ENCODE assay signal across 27 cellular contexts in the genomic region with DNA sequence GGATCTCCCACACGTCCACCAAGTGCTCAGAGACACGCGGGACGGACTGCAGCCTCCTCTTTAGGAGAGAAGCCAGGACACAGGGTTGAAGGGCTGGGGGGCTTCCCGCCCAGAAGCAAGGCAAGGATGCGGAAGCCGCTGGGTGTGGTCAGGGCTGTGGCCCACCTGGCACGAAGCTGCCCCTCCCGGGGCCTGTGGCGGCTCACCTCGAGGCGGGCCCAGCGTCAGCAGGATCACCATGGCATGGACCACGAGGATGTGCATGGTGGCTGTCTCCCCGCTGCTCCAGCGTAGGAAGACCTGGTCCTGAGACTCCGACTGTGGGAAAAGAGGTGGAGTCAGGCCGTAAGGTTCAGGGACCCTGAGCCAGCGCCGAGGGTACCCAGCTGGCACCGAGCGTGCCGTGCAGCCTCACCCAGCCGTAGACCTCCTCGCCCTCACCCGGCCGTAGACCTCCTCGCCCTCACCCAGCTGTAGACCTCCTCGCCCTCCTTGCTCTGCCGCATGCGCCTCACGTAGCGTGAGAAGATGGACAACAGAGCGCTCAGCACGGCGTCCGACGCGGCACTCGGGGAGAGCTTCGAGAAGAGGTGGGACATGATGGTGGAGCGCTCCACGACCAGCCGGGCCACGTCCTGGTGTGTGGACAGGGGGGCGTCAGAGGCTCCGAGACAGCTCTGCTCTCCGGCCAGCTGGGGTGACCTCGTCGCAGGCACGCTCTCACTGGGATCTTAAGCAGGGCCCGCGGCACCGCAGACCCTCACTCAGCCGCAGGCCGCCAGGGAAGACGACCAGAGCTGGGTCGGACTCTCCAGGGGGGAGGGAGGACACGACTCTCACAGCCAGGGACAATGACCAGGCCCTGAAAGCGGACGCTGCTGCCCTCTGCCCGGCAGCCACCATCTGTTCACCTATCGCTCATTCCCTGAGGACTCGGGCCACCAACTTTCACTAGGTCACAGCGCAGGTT.
"Had no signal": no experiment of that assay in that cellular context is flagged by ENCODE, and none has a peak within 500 bp of the region (broad histone marks: within the 10 kb centered on the region; RNA-seq: fewer than 3 reads in every experiment).

No MANE protein-coding gene starts in this region.

- H3K4me1 ChIP-seq: neural progenitor cell, pancreas, psoas muscle, right lobe of liver, sigmoid colon, suprapubic skin, testis, tibial artery, upper lobe of left lung, uterus had no signal

- ATAC-seq: naive thymus-derived CD8-positive, alpha-beta T cell; natural killer cell treated with Interleukin-12 subunit alpha and Interleukin-12 subunit beta and Interleukin-15 and Interleukin-18, amount 100 ng/mL, for 72 hours; pancreas; psoas muscle; right cardiac atrium; right lobe of liver; stimulated activated effector memory CD8-positive, alpha-beta T cell treated with anti-CD3 and anti-CD28 coated beads, Interleukin-12 subunit alpha, Interleukin-12 subunit beta, amount 100 ng/mL, for 72 hours; stimulated activated naive CD8-positive, alpha-beta T cell treated with anti-CD3 and anti-CD28 coated beads, Interleukin-15, Interleukin-2, amounts not matched to agents 100 U/mL and 50 U/mL, for 24 hours had no signal

- H3K4me1 Mint-ChIP-seq: neural progenitor cell; stimulated activated effector memory CD8-positive, alpha-beta T cell treated with anti-CD3 and anti-CD28 coated beads, Interleukin-12 subunit alpha, Interleukin-12 subunit beta, amount 100 ng/mL, for 72 hours; stimulated activated naive CD8-positive, alpha-beta T cell treated with anti-CD3 and anti-CD28 coated beads, Interleukin-15, amount 100 ng/mL, for 72 hours had no signal

- H3K27me3 Mint-ChIP-seq: naive thymus-derived CD8-positive, alpha-beta T cell; natural killer cell treated with Interleukin-12 subunit alpha and Interleukin-12 subunit beta and Interleukin-15 and Interleukin-18, amount 100 ng/mL, for 72 hours; progenitor cell of endocrine pancreas; stimulated activated naive CD8-positive, alpha-beta T cell treated with anti-CD3 and anti-CD28 coated beads, Interleukin-15, amount 100 ng/mL, for 72 hours had no signal

- H2AFZ ChIP-seq: neural progenitor cell had no signal

- H3K4me2 ChIP-seq: neural progenitor cell had no signal

- H3K9me3 ChIP-seq: neutrophil, pancreas, psoas muscle, right lobe of liver, sigmoid colon, suprapubic skin, testis, tibial artery, upper lobe of left lung, uterus had no signal

- H3K4me3 ChIP-seq: neural progenitor cell, pancreas, psoas muscle, right lobe of liver, sigmoid colon, suprapubic skin, testis, tibial artery, upper lobe of left lung, uterus had no signal

- H3K36me3 Mint-ChIP-seq: natural killer cell treated with Interleukin-12 subunit alpha and Interleukin-12 subunit beta and Interleukin-15 and Interleukin-18, amount 100 ng/mL, for 72 hours had no signal

- DNase-seq: naive thymus-derived CD8-positive, alpha-beta T cell; nucleus accumbens; pancreas; psoas muscle; right cardiac atrium; right lobe of liver; sigmoid colon; small intestine; stimulated activated CD4-positive, alpha-beta T cell treated with anti-CD3 and anti-CD28 coated beads, Interleukin-15, amount 100 ng/mL, for 24 hours; stimulated activated CD4-positive, alpha-beta T cell treated with anti-CD3 and anti-CD28 coated beads, Interleukin-2, amount 100 ng/mL, for 24 hours; stimulated activated CD4-positive, alpha-beta T cell treated with anti-CD3 and anti-CD28 coated beads, Interleukin-2, amount 100 ng/mL, for 48 hours; stimulated activated CD4-positive, alpha-beta T cell treated with anti-CD3 and anti-CD28 coated beads, Interleukin-4, amount 100 ng/mL, for 24 hours; stimulated activated naive CD4-positive, alpha-beta T cell; stimulated activated naive CD8-positive, alpha-beta T cell treated with anti-CD3 and anti-CD28 coated beads, Interleukin-15, amount 100 ng/mL, for 72 hours; stimulated activated naive CD8-positive, alpha-beta T cell treated with anti-CD3 and anti-CD28 coated beads, Interleukin-15, Interleukin-2, amounts not matched to agents 100 U/mL and 50 U/mL, for 24 hours; substantia nigra; testis; tibial artery; trophoblast cell; uterus had no signal

- H3K4me3 Mint-ChIP-seq: naive thymus-derived CD8-positive, alpha-beta T cell; natural killer cell treated with Interleukin-12 subunit alpha and Interleukin-12 subunit beta and Interleukin-15 and Interleukin-18, amount 100 ng/mL, for 72 hours; neural progenitor cell; stimulated activated effector memory CD8-positive, alpha-beta T cell treated with anti-CD3 and anti-CD28 coated beads, Interleukin-12 subunit alpha, Interleukin-12 subunit beta, amount 100 ng/mL, for 72 hours; stimulated activated naive CD8-positive, alpha-beta T cell treated with anti-CD3 and anti-CD28 coated beads, Interleukin-15, amount 100 ng/mL, for 72 hours had no signal

- H3K27me3 ChIP-seq: neural progenitor cell, neutrophil, pancreas, right lobe of liver, sigmoid colon, suprapubic skin, testis, tibial artery, upper lobe of left lung, uterus had no signal

- H3K9me3 Mint-ChIP-seq: naive thymus-derived CD8-positive, alpha-beta T cell; natural killer cell treated with Interleukin-12 subunit alpha and Interleukin-12 subunit beta and Interleukin-15 and Interleukin-18, amount 100 ng/mL, for 72 hours; neural progenitor cell; stimulated activated effector memory CD8-positive, alpha-beta T cell treated with anti-CD3 and anti-CD28 coated beads, Interleukin-12 subunit alpha, Interleukin-12 subunit beta, amount 100 ng/mL, for 72 hours; stimulated activated naive CD8-positive, alpha-beta T cell treated with anti-CD3 and anti-CD28 coated beads, Interleukin-15, amount 100 ng/mL, for 72 hours had no signal

- H3K27ac ChIP-seq: neural progenitor cell, neutrophil, pancreas, psoas muscle, right lobe of liver, sigmoid colon, suprapubic skin, testis, tibial artery, upper lobe of left lung, uterus had no signal

- H3K36me3 ChIP-seq: neural progenitor cell, uterus had no signal

- FAIRE-seq: pancreas, small intestine had no signal

- H3K9ac ChIP-seq: neural progenitor cell had no signal

- H3K27ac Mint-ChIP-seq: naive thymus-derived CD8-positive, alpha-beta T cell; natural killer cell treated with Interleukin-12 subunit alpha and Interleukin-12 subunit beta and Interleukin-15 and Interleukin-18, amount 100 ng/mL, for 72 hours; neural progenitor cell; progenitor cell of endocrine pancreas; stimulated activated effector memory CD8-positive, alpha-beta T cell treated with anti-CD3 and anti-CD28 coated beads, Interleukin-12 subunit alpha, Interleukin-12 subunit beta, amount 100 ng/mL, for 72 hours; stimulated activated naive CD8-positive, alpha-beta T cell treated with anti-CD3 and anti-CD28 coated beads, Interleukin-15, amount 100 ng/mL, for 72 hours had no signal
